ENCODE assay signal across 8 cellular contexts in the genomic region with DNA sequence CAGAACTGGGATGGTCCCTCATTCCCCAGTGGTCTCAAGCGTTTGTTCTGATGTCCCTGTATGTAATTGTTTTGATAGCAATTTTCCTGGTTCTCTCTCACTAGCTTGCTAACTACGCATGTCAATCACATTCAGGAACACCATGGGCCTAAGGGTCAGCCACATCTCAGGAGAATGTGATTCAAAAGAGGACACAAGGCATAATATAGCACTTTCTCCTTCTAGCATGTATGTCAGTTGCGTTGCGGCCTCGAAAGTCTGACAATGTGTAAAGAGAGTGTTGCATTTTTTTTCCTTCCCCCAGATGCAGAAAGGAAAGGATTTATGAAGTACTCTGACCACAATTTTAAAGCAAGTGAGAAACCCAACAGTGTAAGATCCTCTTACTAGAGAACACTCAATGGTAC.
DNase-seq lines count a peak whose midpoint lies in the region; ATAC-seq and TF ChIP-seq lines count a peak whose summit lies in the region.

No MANE protein-coding gene starts in this region.

- TF ChIP-seq CTCF in GM06990 (IDR thresholded peaks at IDR 0.05; ENCODE audit: insufficient read depth, low read length, poor library complexity, severe bottlenecking) (no peak), NB4 (IDR thresholded peaks at IDR 0.05; ENCODE audit: low read depth, low read length) (no peak)

- H3K27me3 ChIP-seq in GM06990 (replicated peaks; ENCODE audit: control insufficient read depth, insufficient read depth, low read length) = no peaks in the 10 kb centered on the region
- no peaks in the 10 kb centered on the region for H3K27me3 ChIP-seq in muscle layer of duodenum (ENCODE audit: low read depth, low read length)

- no peak for ATAC-seq in GM21717 (IDR thresholded peaks at IDR 0.05; ENCODE audit: unreplicated experiment)

- H3K9me3 ChIP-seq in muscle layer of duodenum (ENCODE audit: control insufficient read depth in 1 of 2, low read length in 2 of 2) = no peaks in the 10 kb centered on the region

- no peaks in the 10 kb centered on the region for H3K36me3 ChIP-seq in GM06990 (ENCODE audit: control insufficient read depth, insufficient read depth, low read length)
- no peaks in the 10 kb centered on the region for H3K36me3 ChIP-seq in muscle layer of duodenum (ENCODE audit: control insufficient read depth in 1 of 2, insufficient read depth in 2 of 2, low read length in 2 of 2)

- no peak for DNase-seq in GM06990 (ENCODE audit: extremely low read depth, insufficient read length)
- DNase-seq in NB4 (ENCODE audit: low read depth) = peak; percentile 24
- peak in 2 of 61 donors; percentile 15 to 44 for DNase-seq in caudate nucleus (lab: John Stamatoyannopoulos, UW)
- DNase-seq in NCI-H2107 (lab: John Stamatoyannopoulos, UW) = no peak
- no peak for DNase-seq in AG08396 (ENCODE audit: low spot score)
- no peak for DNase-seq in NK-92 treated with Interleukin-12 subunit alpha and Interleukin-12 subunit beta, amount 100 ng/mL, for 24 hours (lab: John Stamatoyannopoulos, UW)

- H3K4me1 ChIP-seq in muscle layer of duodenum (ENCODE audit: control insufficient read depth in 1 of 2, insufficient read depth in 2 of 2, low read length in 2 of 2) = peaks cover 16 to 18% of the 10 kb centered on the region in 2 donors

- peak overlapping the region; percentile 80 for H3K4me3 ChIP-seq in GM06990 (replicated peaks; ENCODE audit: low read depth, low read length)
- peak overlapping the region; percentile 32 for H3K4me3 ChIP-seq in NB4 (ENCODE audit: low read depth, low read length)
- peak overlapping the region; percentile 62 to 64 for H3K4me3 ChIP-seq in muscle layer of duodenum (ENCODE audit: low read depth in 1 of 2, low read length in 2 of 2)

- H3K27ac ChIP-seq in caudate nucleus (ENCODE audit: low read depth, low read length) (peak overlapping the region; percentile 97), muscle layer of duodenum (ENCODE audit: low read length) (peak overlapping the region; percentile 96)

- TF ChIP-seq POLR2A in NB4 (IDR thresholded peaks at IDR 0.05; ENCODE audit: extremely low read depth, insufficient read length) = no peak
